Comparison of ENCODE assay signal across 8 cellular contexts in genomic region chr11:47566166-47566546, GRCh38. TPM values are rescaled to one million over a fixed set of nuclear protein-coding genes. Genes with fewer than 3 reads are reported as not detected.
DNase-seq lines count a peak whose midpoint lies in the region; ATAC-seq and TF ChIP-seq lines count a peak whose summit lies in the region.

No MANE protein-coding gene starts in this region.

- no peaks in the 10 kb centered on the region for H3K27me3 Mint-ChIP-seq in CD4-positive, CD25-positive, alpha-beta regulatory T cell

- no peaks in the 10 kb centered on the region for H3K36me3 Mint-ChIP-seq in CD4-positive, CD25-positive, alpha-beta regulatory T cell

- no peaks in the 10 kb centered on the region for H3K9me3 ChIP-seq in CD4-positive, CD25-positive, alpha-beta regulatory T cell (ENCODE audit: control insufficient read depth in 2 of 2, low read length in 2 of 2)
- H3K9me3 ChIP-seq in body of pancreas = no peaks in the 10 kb centered on the region
- H3K9me3 ChIP-seq in lower lobe of right lung = no peaks in the 10 kb centered on the region
- H3K9me3 ChIP-seq in upper lobe of left lung = no peaks in the 10 kb centered on the region

- peaks cover 9% of the 10 kb centered on the region for H3K36me3 ChIP-seq in CD4-positive, CD25-positive, alpha-beta regulatory T cell (ENCODE audit: control insufficient read depth, insufficient read depth, low read length)
- no peaks in the 10 kb centered on the region for H3K36me3 ChIP-seq in body of pancreas (replicated peaks in 1 of 2; ENCODE audit: insufficient read depth in 1 of 2, low read depth in 2 of 2)
- H3K36me3 ChIP-seq in lower lobe of right lung = peaks cover 27% of the 10 kb centered on the region
- H3K36me3 ChIP-seq in upper lobe of left lung = peaks cover 0 to 18% (median under 1%) of the 10 kb centered on the region in 4 donors

- H3K4me3 ChIP-seq in CD4-positive, CD25-positive, alpha-beta regulatory T cell (ENCODE audit: low read depth, low read length) = peak overlapping the region; percentile 64
- peak overlapping the region; percentile 84 to 87 for H3K4me3 ChIP-seq in body of pancreas
- H3K4me3 ChIP-seq in lower lobe of right lung = peak overlapping the region; percentile 97
- H3K4me3 ChIP-seq in upper lobe of left lung = peak overlapping the region; percentile 60 to 98 (median 82)

- no peak for ATAC-seq in CD4-positive, CD25-positive, alpha-beta regulatory T cell (ENCODE audit: low read depth in 2 of 2)
- peak; percentile 4 for ATAC-seq in HG03571 (IDR thresholded peaks at IDR 0.05; ENCODE audit: unreplicated experiment)
- peak; percentile 15 for ATAC-seq in body of pancreas
- ATAC-seq in lower lobe of right lung = peak; percentile 39 to 58
- ATAC-seq in upper lobe of left lung (ENCODE audit: low FRiP score in 2 of 2) = peak in 1 of 2 donors; percentile 37
- ATAC-seq in HG02763 (IDR thresholded peaks at IDR 0.05; ENCODE audit: unreplicated experiment) = no peak

- peak overlapping the region; percentile 80 to 92 (median 80) for H3K27ac Mint-ChIP-seq in CD4-positive, CD25-positive, alpha-beta regulatory T cell

- peak overlapping the region; percentile 84 to 97 (median 88) for H3K4me3 Mint-ChIP-seq in CD4-positive, CD25-positive, alpha-beta regulatory T cell

- peak in 1 of 3 donors; percentile 35 for DNase-seq in CD4-positive, CD25-positive, alpha-beta regulatory T cell
- DNase-seq in body of pancreas (peak in 2 of 4 donors; percentile 28 to 41), lower lobe of right lung (peak; percentile 58), upper lobe of left lung (peak in 1 of 2 donors; percentile 42), midbrain (lab: John Stamatoyannopoulos, UW) (no peak)
- no peak for DNase-seq in central memory CD4-positive, alpha-beta T cell

- no peaks in the 10 kb centered on the region for H3K9me3 Mint-ChIP-seq in CD4-positive, CD25-positive, alpha-beta regulatory T cell

- TF ChIP-seq POLR2A in body of pancreas (IDR thresholded peaks at IDR 0.05) = no peak
- no peak for TF ChIP-seq POLR2A in upper lobe of left lung (IDR thresholded peaks at IDR 0.05)

- WGBS in body of pancreas, 2 donors = 20 to 21% methylated on average over 15 to 16 of the region's 16 CpGs
- 26 to 44% methylated on average over 14 to 16 of the region's 16 CpGs for WGBS in upper lobe of left lung, 2 donors

- TF ChIP-seq EP300 in upper lobe of left lung (IDR thresholded peaks at IDR 0.05) = no peak

- TF ChIP-seq CTCF in body of pancreas (IDR thresholded peaks at IDR 0.05) (no peak), lower lobe of right lung (IDR thresholded peaks at IDR 0.05) (no peak), upper lobe of left lung (IDR thresholded peaks at IDR 0.05) (no peak)

- peak overlapping the region; percentile 63 for H3K27ac ChIP-seq in CD4-positive, CD25-positive, alpha-beta regulatory T cell (ENCODE audit: insufficient read depth, low read length, poor library complexity, severe bottlenecking)
- H3K27ac ChIP-seq in body of pancreas = peak overlapping the region; percentile 48 to 87 (median 78)
- peak overlapping the region; percentile 88 for H3K27ac ChIP-seq in lower lobe of right lung
- H3K27ac ChIP-seq in upper lobe of left lung = peak overlapping the region; percentile 70 to 91 (median 86)

- intact Hi-C loops in body of pancreas (cut with DNase I) = no loop called here
- intact Hi-C loops in lower lobe of right lung (cut with DNase I) = no loop called here

- H3K27me3 ChIP-seq in CD4-positive, CD25-positive, alpha-beta regulatory T cell (ENCODE audit: control insufficient read depth, insufficient read depth, low read length) = no peaks in the 10 kb centered on the region
- no peaks in the 10 kb centered on the region for H3K27me3 ChIP-seq in body of pancreas
- no peaks in the 10 kb centered on the region for H3K27me3 ChIP-seq in lower lobe of right lung (ENCODE audit: low read depth)
- H3K27me3 ChIP-seq in upper lobe of left lung = no peaks in the 10 kb centered on the region

- H3K4me1 Mint-ChIP-seq in CD4-positive, CD25-positive, alpha-beta regulatory T cell = peaks cover 9 to 40% (median 18%) of the 10 kb centered on the region in 4 donors

- peaks cover 20% of the 10 kb centered on the region for H3K4me1 ChIP-seq in CD4-positive, CD25-positive, alpha-beta regulatory T cell (ENCODE audit: control insufficient read depth, insufficient read depth, low read length, poor library complexity, severe bottlenecking)
- H3K4me1 ChIP-seq in body of pancreas (peaks cover 29% of the 10 kb centered on the region), lower lobe of right lung (peaks cover 26% of the 10 kb centered on the region), upper lobe of left lung (peaks cover 11 to 24% (median 16%) of the 10 kb centered on the region in 4 donors)

RNA-seq across cellular contexts. Expression of gene PTPMT1, which starts 0.8 kb away (rescaled TPM):
- total RNA-seq in CD4-positive, CD25-positive, alpha-beta regulatory T cell = 19.5 TPM
- polyA plus RNA-seq in CD4-positive, CD25-positive, alpha-beta regulatory T cell = 10 to 100 TPM; 50.7 to 86.1 (median 76.1) TPM
- total RNA-seq in body of pancreas (10 to 100 TPM; 52.4 TPM), lower lobe of right lung (78.1 TPM), upper lobe of left lung (100 to 1,000 TPM in 2 of 6 donors, 10 to 100 TPM in 4; 69.1 to 188 (median 89.9) TPM)

RNA-seq across cellular contexts. Expression of gene KBTBD4, which starts 12.6 kb away (rescaled TPM):
- 23.7 TPM for total RNA-seq in CD4-positive, CD25-positive, alpha-beta regulatory T cell
- 10 to 100 TPM; 48.7 to 54.4 (median 50.9) TPM for polyA plus RNA-seq in CD4-positive, CD25-positive, alpha-beta regulatory T cell
- total RNA-seq in body of pancreas (1 to 10 TPM; 3.6 to 6.7 TPM), lower lobe of right lung (13.4 TPM), upper lobe of left lung (10 to 100 TPM in 5 of 6 donors, 1 to 10 TPM in 1; 3.1 to 22.2 (median 17.4) TPM)

RNA-seq across cellular contexts. Expression of gene NDUFS3, which starts 12.7 kb away (rescaled TPM):
- 70.6 TPM for total RNA-seq in CD4-positive, CD25-positive, alpha-beta regulatory T cell
- 100 to 1,000 TPM; 112 to 129 (median 121) TPM for polyA plus RNA-seq in CD4-positive, CD25-positive, alpha-beta regulatory T cell
- total RNA-seq in body of pancreas = 10 to 100 TPM; 27.2 to 28.7 TPM
- total RNA-seq in lower lobe of right lung = 79.0 TPM
- 10 to 100 TPM; 42.5 to 92.6 (median 72.2) TPM for total RNA-seq in upper lobe of left lung

RNA-seq across cellular contexts. Expression of gene CELF1, which starts 13.2 kb away (rescaled TPM):
- total RNA-seq in CD4-positive, CD25-positive, alpha-beta regulatory T cell = 124 TPM
- polyA plus RNA-seq in CD4-positive, CD25-positive, alpha-beta regulatory T cell = 10 to 100 TPM; 30.8 to 61.2 (median 47.9) TPM
- total RNA-seq in body of pancreas (10 to 100 TPM; 56.0 to 86.0 TPM), lower lobe of right lung (105 TPM), upper lobe of left lung (100 to 1,000 TPM in 3 of 6 donors, 10 to 100 TPM in 3; 82.7 to 194 (median 113) TPM)

RNA-seq across cellular contexts. Expression of gene FAM180B, which starts 20.3 kb away (rescaled TPM):
- total RNA-seq in CD4-positive, CD25-positive, alpha-beta regulatory T cell = 0.27 TPM
- not detected for polyA plus RNA-seq in CD4-positive, CD25-positive, alpha-beta regulatory T cell
- total RNA-seq in body of pancreas (under 1 TPM in 1 of 2 donors, not detected in 1; 0.66 TPM), lower lobe of right lung (0.53 TPM), upper lobe of left lung (under 1 TPM in 2 of 6 donors, not detected in 4; 0.14 to 0.30 TPM)

Comparison
In these comparisons a context has a peak if more than half of its experiments do, and no peak if none do; other contexts are left out.
1. ATAC-seq: peak in HG03571 (single experiment), body of pancreas (single experiment) and lower lobe of right lung (2 of 2); none in CD4-positive, CD25-positive, alpha-beta regulatory T cell (0 of 2) and HG02763 (single experiment).
2. Peak in every context shown above with its lines, with median percentiles within 50 percentile points of each other: H3K27ac ChIP-seq and H3K4me3 ChIP-seq.